Comparison of ENCODE assay signal across 12 cellular contexts in the genomic region with DNA sequence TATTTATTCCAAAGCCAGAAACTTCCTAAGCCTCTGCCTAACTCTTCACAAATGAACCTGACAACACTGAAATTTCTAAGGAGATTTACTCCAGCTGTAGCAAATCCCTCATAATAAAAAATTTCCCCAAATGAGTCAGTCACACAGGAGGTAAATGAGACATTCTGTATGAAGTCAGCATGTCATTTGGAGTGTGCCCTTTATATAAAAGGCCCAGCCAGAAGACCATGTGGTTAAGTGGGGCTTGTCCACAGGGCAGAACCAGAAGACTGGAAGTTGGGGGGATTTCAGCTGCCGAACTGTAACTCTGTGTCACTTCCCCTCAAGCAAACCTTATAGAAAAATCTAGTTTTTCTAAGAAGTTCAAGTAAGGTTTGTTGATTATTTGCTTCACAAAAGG. TPM values are rescaled to one million over a fixed set of nuclear protein-coding genes. Genes with fewer than 3 reads are reported as not detected.
DNase-seq lines count a peak whose midpoint lies in the region; ATAC-seq and TF ChIP-seq lines count a peak whose summit lies in the region.
"Had no signal": no experiment of that assay in that cellular context is flagged by ENCODE, and none has a peak within 500 bp of the region (broad histone marks: within the 10 kb centered on the region; RNA-seq: fewer than 3 reads in every experiment).

No MANE protein-coding gene starts in this region.

- H3K27me3 ChIP-seq in left lung (no peaks in the 10 kb centered on the region), transverse colon (no peaks in the 10 kb centered on the region)
- H3K27me3 ChIP-seq in naive thymus-derived CD4-positive, alpha-beta T cell (ENCODE audit: control insufficient read depth in 2 of 2, insufficient read depth in 2 of 2, low read length in 2 of 2) = no peaks in the 10 kb centered on the region

- H3K4me3 Mint-ChIP-seq in activated CD4-positive, alpha-beta T cell treated with anti-CD3 and anti-CD28 coated beads, Interleukin-2, amount 10 ng/mL, durations not matched to agents 24 days and 14 days = no peak overlapping the region
- H3K4me3 Mint-ChIP-seq in naive thymus-derived CD4-positive, alpha-beta T cell = no peak overlapping the region
- H3K4me3 Mint-ChIP-seq in CD14-positive monocyte = no peak overlapping the region

- H3K36me3 Mint-ChIP-seq in activated CD4-positive, alpha-beta T cell treated with anti-CD3 and anti-CD28 coated beads, Interleukin-2, amount 10 ng/mL, durations not matched to agents 24 days and 14 days (ENCODE audit: low read depth) = peaks cover 21% of the 10 kb centered on the region
- peaks cover 0 to 3% (median 0%) of the 10 kb centered on the region in 5 donors for H3K36me3 Mint-ChIP-seq in naive thymus-derived CD4-positive, alpha-beta T cell
- H3K36me3 Mint-ChIP-seq in CD14-positive monocyte = peaks cover 0 to 2% of the 10 kb centered on the region in 2 donors

- H3K4me1 ChIP-seq in left lung = peaks cover 24 to 47% of the 10 kb centered on the region in 2 donors
- peaks cover 10 to 64% (median 27%) of the 10 kb centered on the region in 4 donors for H3K4me1 ChIP-seq in transverse colon
- H3K4me1 ChIP-seq in naive thymus-derived CD4-positive, alpha-beta T cell (ENCODE audit: control insufficient read depth in 2 of 2, insufficient read depth in 2 of 2, low read length in 2 of 2) = no peaks in the 10 kb centered on the region

- no peak for TF ChIP-seq POLR2A in transverse colon (IDR thresholded peaks at IDR 0.05)

- intact Hi-C loops in activated CD4-positive, alpha-beta T cell treated with anti-CD3 and anti-CD28 coated beads, Interleukin-2, amount 10 ng/mL, durations not matched to agents 24 days and 14 days (cut with micrococcal nuclease) = no loop called here
- intact Hi-C loops in left lung (cut with DNase I) = no loop called here
- intact Hi-C loops in transverse colon (cut with DNase I; ENCODE audit: low total_unique reads) = no loop called here
- intact Hi-C loops in naive thymus-derived CD4-positive, alpha-beta T cell (cut with micrococcal nuclease) = no loop called here
- intact Hi-C loops in CD14-positive monocyte (cut with micrococcal nuclease) = no loop called here

- POLR2A ChIA-PET in naive thymus-derived CD4-positive, alpha-beta T cell (lab: Charles Lee) = interaction anchor here (0.6 kb wide), 1 partner anchor 767 kb away, joined by 3 read pairs; no protein-coding TSS in a partner anchor

- CTCF ChIA-PET in naive thymus-derived CD4-positive, alpha-beta T cell (lab: Charles Lee) = no interaction called here

- no peak for TF ChIP-seq EP300 in transverse colon (IDR thresholded peaks at IDR 0.05; ENCODE audit: low read depth)

- H3K9me3 ChIP-seq in left lung (no peaks in the 10 kb centered on the region), transverse colon (no peaks in the 10 kb centered on the region)
- H3K9me3 ChIP-seq in naive thymus-derived CD4-positive, alpha-beta T cell (ENCODE audit: control insufficient read depth in 2 of 3, low read length in 3 of 3) = no peaks in the 10 kb centered on the region

- H3K9me3 Mint-ChIP-seq in activated CD4-positive, alpha-beta T cell treated with anti-CD3 and anti-CD28 coated beads, Interleukin-2, amount 10 ng/mL, durations not matched to agents 24 days and 14 days = no peaks in the 10 kb centered on the region
- no peaks in the 10 kb centered on the region for H3K9me3 Mint-ChIP-seq in naive thymus-derived CD4-positive, alpha-beta T cell
- H3K9me3 Mint-ChIP-seq in CD14-positive monocyte = peaks cover 0 to 2% (median 0%) of the 10 kb centered on the region in 7 donors

- H3K4me1 Mint-ChIP-seq in activated CD4-positive, alpha-beta T cell treated with anti-CD3 and anti-CD28 coated beads, Interleukin-2, amount 10 ng/mL, durations not matched to agents 24 days and 14 days = peaks cover 56% of the 10 kb centered on the region
- H3K4me1 Mint-ChIP-seq in naive thymus-derived CD4-positive, alpha-beta T cell = peaks cover 0 to 37% (median 0%) of the 10 kb centered on the region in 7 donors
- peaks cover 35% of the 10 kb centered on the region for H3K4me1 Mint-ChIP-seq in CD14-positive monocyte

- H3K27me3 Mint-ChIP-seq in activated CD4-positive, alpha-beta T cell treated with anti-CD3 and anti-CD28 coated beads, Interleukin-2, amount 10 ng/mL, durations not matched to agents 24 days and 14 days = no peaks in the 10 kb centered on the region
- H3K27me3 Mint-ChIP-seq in naive thymus-derived CD4-positive, alpha-beta T cell = peaks cover 0 to 8% (median 0%) of the 10 kb centered on the region in 5 donors
- H3K27me3 Mint-ChIP-seq in CD14-positive monocyte (ENCODE audit: low read depth in 3 of 3) = peaks cover 2 to 7% (median 6%) of the 10 kb centered on the region in 3 donors

- H3K27ac Mint-ChIP-seq in activated CD4-positive, alpha-beta T cell treated with anti-CD3 and anti-CD28 coated beads, Interleukin-2, amount 10 ng/mL, durations not matched to agents 24 days and 14 days = peak overlapping the region; percentile 69
- H3K27ac Mint-ChIP-seq in naive thymus-derived CD4-positive, alpha-beta T cell = no peak overlapping the region
- H3K27ac Mint-ChIP-seq in CD14-positive monocyte = no peak overlapping the region

- TF ChIP-seq CTCF in left lung (IDR thresholded peaks at IDR 0.05) (no peak), transverse colon (IDR thresholded peaks at IDR 0.05) (no peak), CD14-positive monocyte (IDR thresholded peaks at IDR 0.05) (no peak)

- peak; percentile 18 for ATAC-seq in left lung
- no peak for ATAC-seq in naive thymus-derived CD4-positive, alpha-beta T cell

- H3K4me3 ChIP-seq in left lung (no peak overlapping the region), transverse colon (no peak overlapping the region)
- H3K4me3 ChIP-seq in naive thymus-derived CD4-positive, alpha-beta T cell (ENCODE audit: low read length) = no peak overlapping the region

- 0% methylated on average over 1 of the region's 1 CpG for WGBS in transverse colon (ENCODE audit: low coverage in 1 of 2), 2 donors

- peaks cover 0 to 7% of the 10 kb centered on the region in 2 donors for H3K36me3 ChIP-seq in left lung
- no peaks in the 10 kb centered on the region for H3K36me3 ChIP-seq in transverse colon
- H3K36me3 ChIP-seq in naive thymus-derived CD4-positive, alpha-beta T cell (ENCODE audit: control insufficient read depth in 2 of 3, insufficient read depth in 3 of 3, low read length in 3 of 3) = no peaks in the 10 kb centered on the region

- DNase-seq in activated CD4-positive, alpha-beta T cell treated with anti-CD3 and anti-CD28 coated beads, Interleukin-2, amount 10 ng/mL, durations not matched to agents 24 days and 14 days = no peak
- no peak for DNase-seq in activated CD4-positive, alpha-beta T cell treated with anti-CD3 and anti-CD28 coated beads for 4 hours
- peak; percentile 83 for DNase-seq in astrocyte of the hippocampus (ENCODE audit: low read depth, low spot score)
- no peak for DNase-seq in left lung
- no peak for DNase-seq in transverse colon
- no peak for DNase-seq in naive thymus-derived CD4-positive, alpha-beta T cell
- DNase-seq in CD14-positive monocyte (ENCODE audit: low spot score) = no peak
- DNase-seq in GOT3 (lab: John Stamatoyannopoulos, UW) = no peak
- DNase-seq: activated effector memory CD4-positive, alpha-beta T cell treated with Interleukin-2 at 50 U/mL for 16 hours; effector memory CD4-positive, alpha-beta T cell; islet precursor cell; MM.1S had no signal

- H3K27ac ChIP-seq in left lung (peak overlapping the region in 1 of 2 donors; percentile 18), transverse colon (peak overlapping the region; percentile 74 to 81 (median 78))
- H3K27ac ChIP-seq in naive thymus-derived CD4-positive, alpha-beta T cell (ENCODE audit: low read depth, low read length) = no peak overlapping the region

- in situ Hi-C loops in transverse colon (cut with MboI; ENCODE audit: low pct_ligation_motif_present in 1 of 4, low pct_unique_long_range_greater_than_20kb in 1 of 4, low sequenced_read_pairs in 3 of 4) = no loop called here

RNA-seq across cellular contexts. Expression of a gene that starts 30.2 kb away (rescaled TPM):
- total RNA-seq in activated CD4-positive, alpha-beta T cell treated with anti-CD3 and anti-CD28 coated beads, Interleukin-2, amount 10 ng/mL, durations not matched to agents 24 days and 14 days = 61.0 and 64.4 TPM in 2 replicates
- 100 to 1,000 TPM in 1 of 2 donors, 10 to 100 TPM in 1; 75.7 to 122 TPM for total RNA-seq in left lung
- total RNA-seq in transverse colon = 100 to 1,000 TPM in 1 of 4 donors, 10 to 100 TPM in 3; 35.1 to 146 (median 63.9) TPM
- 10 to 100 TPM in 1 of 5 experiments, 1 to 10 TPM in 3, under 1 TPM in 1; 0.50 to 23.7 (median 2.2) TPM for total RNA-seq in naive thymus-derived CD4-positive, alpha-beta T cell
- under 1 TPM; 0.35 to 0.51 TPM for polyA plus RNA-seq in naive thymus-derived CD4-positive, alpha-beta T cell
- 1 to 10 TPM in 1 of 2 donors, under 1 TPM in 1; 0.97 to 1.6 TPM for polyA plus RNA-seq in CD14-positive monocyte
